Comparison of ENCODE assay signal across 19 cellular contexts in genomic region chr7:150342119-150342405, GRCh38. TPM values are rescaled to one million over a fixed set of nuclear protein-coding genes. Genes with fewer than 3 reads are reported as not detected.
DNase-seq lines count a peak whose midpoint lies in the region; TF ChIP-seq lines count a peak whose summit lies in the region.
"Had no signal": no experiment of that assay in that cellular context is flagged by ENCODE, and none has a peak within 500 bp of the region (broad histone marks: within the 10 kb centered on the region; RNA-seq: fewer than 3 reads in every experiment).

No MANE protein-coding gene starts in this region.

- peaks cover 12% of the 10 kb centered on the region for H3K4me1 Mint-ChIP-seq in activated naive CD8-positive, alpha-beta T cell (ENCODE audit: low read depth)
- H3K4me1 Mint-ChIP-seq in activated naive CD8-positive, alpha-beta T cell treated with anti-CD3 and anti-CD28 coated beads for 36 hours, result peaks cover 10% of the 10 kb centered on the region
- peaks cover 8% of the 10 kb centered on the region for H3K4me1 Mint-ChIP-seq in glutamatergic neuron (ENCODE audit: low read depth, unreplicated experiment)

- peak overlapping the region; percentile 39 for H2AFZ ChIP-seq in neuron (ENCODE audit: low read depth, low read length)

- WGBS in transverse colon (ENCODE audit: low coverage in 1 of 2), 2 donors, result 75% methylated on average over 9 of the region's 9 CpGs; no CpG with 5 or more reads in 1 of the 2 donors

- peaks cover 4% of the 10 kb centered on the region for H3K27me3 Mint-ChIP-seq in activated naive CD8-positive, alpha-beta T cell
- H3K27me3 Mint-ChIP-seq in activated naive CD8-positive, alpha-beta T cell treated with anti-CD3 and anti-CD28 coated beads for 36 hours, result peaks cover 42% of the 10 kb centered on the region
- H3K27me3 Mint-ChIP-seq in glutamatergic neuron (ENCODE audit: unreplicated experiment), result peaks cover 23% of the 10 kb centered on the region

- no peak for TF ChIP-seq EP300 in transverse colon (IDR thresholded peaks at IDR 0.05; ENCODE audit: low read depth)

- H3K4me3 ChIP-seq in neuron (ENCODE audit: low read length), result peak overlapping the region; percentile 33
- H3K4me3 ChIP-seq in transverse colon, result no peak overlapping the region
- H3K4me3 ChIP-seq: MG63 had no signal

- TF ChIP-seq POLR2A in transverse colon (IDR thresholded peaks at IDR 0.05), result no peak

- H3K27ac ChIP-seq in transverse colon, result peak overlapping the region; percentile 84 to 94 (median 86)

- no peaks in the 10 kb centered on the region for H3K27me3 ChIP-seq in neuron (ENCODE audit: insufficient read depth, low read length)
- peaks cover 11% of the 10 kb centered on the region for H3K27me3 ChIP-seq in transverse colon
- H3K27me3 ChIP-seq: MG63 had no signal

- H3K36me3 ChIP-seq in neuron (ENCODE audit: insufficient read depth, low read length) (no peaks in the 10 kb centered on the region), transverse colon (no peaks in the 10 kb centered on the region)
- H3K36me3 ChIP-seq: MG63 had no signal

- H3K9me3 ChIP-seq in neuron (ENCODE audit: low read length), result peaks cover 3% of the 10 kb centered on the region
- no peaks in the 10 kb centered on the region for H3K9me3 ChIP-seq in transverse colon
- H3K9me3 ChIP-seq: upper lobe of left lung had no signal

- H3K4me1 ChIP-seq in neuron (ENCODE audit: insufficient read depth, low read length), result peaks cover 9% of the 10 kb centered on the region
- H3K4me1 ChIP-seq in transverse colon, result peaks cover 5 to 42% (median 36%) of the 10 kb centered on the region in 4 donors

- no peak for DNase-seq in activated naive CD8-positive, alpha-beta T cell treated with anti-CD3 and anti-CD28 coated beads for 36 hours
- no peak for DNase-seq in glutamatergic neuron
- DNase-seq in transverse colon, result no peak
- no peak for DNase-seq in D341Med (ENCODE audit: low spot score)
- DNase-seq in UCSD-AML1 (lab: John Stamatoyannopoulos, UW; ENCODE audit: unreplicated experiment), result no peak
- no peak for DNase-seq in NCI-H82 treated with DMSO at 0.1 percent for 48 hours (lab: John Stamatoyannopoulos, UW; ENCODE audit: unreplicated experiment)
- DNase-seq: 8988T; activated CD4-positive, alpha-beta T cell treated with anti-CD3 and anti-CD28 coated beads for 48 hours; amniotic stem cell; cortex of kidney; DND-41; MG63; NCI-H2081; NCI-H82 had no signal

- in situ Hi-C loops in transverse colon (cut with MboI; ENCODE audit: low pct_ligation_motif_present in 1 of 4, low pct_unique_long_range_greater_than_20kb in 1 of 4, low sequenced_read_pairs in 3 of 4), result no loop called here

- no peak overlapping the region for H3K27ac Mint-ChIP-seq in activated naive CD8-positive, alpha-beta T cell
- no peak overlapping the region for H3K27ac Mint-ChIP-seq in activated naive CD8-positive, alpha-beta T cell treated with anti-CD3 and anti-CD28 coated beads for 36 hours
- no peak overlapping the region for H3K27ac Mint-ChIP-seq in glutamatergic neuron (ENCODE audit: unreplicated experiment)
- H3K27ac Mint-ChIP-seq: CD14-positive monocyte had no signal

- peaks cover 4% of the 10 kb centered on the region for H3K36me3 Mint-ChIP-seq in activated naive CD8-positive, alpha-beta T cell
- H3K36me3 Mint-ChIP-seq in activated naive CD8-positive, alpha-beta T cell treated with anti-CD3 and anti-CD28 coated beads for 36 hours, result peaks cover 11% of the 10 kb centered on the region
- peaks cover 5% of the 10 kb centered on the region for H3K36me3 Mint-ChIP-seq in glutamatergic neuron (ENCODE audit: unreplicated experiment)

- intact Hi-C loops in transverse colon (cut with DNase I; ENCODE audit: low total_unique reads), result no loop called here

- no peak for TF ChIP-seq CTCF in glutamatergic neuron (IDR thresholded peaks at IDR 0.05; ENCODE audit: partially characterized antibody, unreplicated experiment)
- no peak for TF ChIP-seq CTCF in transverse colon (IDR thresholded peaks at IDR 0.05)

- peak overlapping the region; percentile 9 for H3K4me3 Mint-ChIP-seq in activated naive CD8-positive, alpha-beta T cell
- no peak overlapping the region for H3K4me3 Mint-ChIP-seq in activated naive CD8-positive, alpha-beta T cell treated with anti-CD3 and anti-CD28 coated beads for 36 hours
- H3K4me3 Mint-ChIP-seq in glutamatergic neuron (ENCODE audit: unreplicated experiment), result peak overlapping the region; percentile 13

- no peaks in the 10 kb centered on the region for H3K9me3 Mint-ChIP-seq in activated naive CD8-positive, alpha-beta T cell (ENCODE audit: low read depth)
- H3K9me3 Mint-ChIP-seq in activated naive CD8-positive, alpha-beta T cell treated with anti-CD3 and anti-CD28 coated beads for 36 hours, result no peaks in the 10 kb centered on the region
- peaks cover 3% of the 10 kb centered on the region for H3K9me3 Mint-ChIP-seq in glutamatergic neuron (ENCODE audit: unreplicated experiment)

RNA-seq across cellular contexts. Expression of gene RARRES2, which starts 0.6 kb away (rescaled TPM):
- not detected for total RNA-seq in activated naive CD8-positive, alpha-beta T cell treated with anti-CD3 and anti-CD28 coated beads for 36 hours
- total RNA-seq in glutamatergic neuron (ENCODE audit: unreplicated experiment) (0.86 TPM), transverse colon (100 to 1,000 TPM in 2 of 4 donors, 10 to 100 TPM in 2; 84.2 to 124 (median 102) TPM)
- total RNA-seq: T-helper 2 cell treated with Interferon-gamma antibody and Interleukin-4, amounts not matched to agents 100 ng/mL and 5 ng/mL, for 36 hours had no signal

RNA-seq across cellular contexts. Expression of gene ACTR3C, which starts 18.7 kb away (rescaled TPM):
- total RNA-seq in activated naive CD8-positive, alpha-beta T cell treated with anti-CD3 and anti-CD28 coated beads for 36 hours, result 1 to 10 TPM; 2.8 to 3.4 TPM
- total RNA-seq in glutamatergic neuron (ENCODE audit: unreplicated experiment) (not detected), transverse colon (10 to 100 TPM; 19.9 to 71.1 (median 42.7) TPM)

RNA-seq across cellular contexts. Expression of gene LRRC61, which starts 18.9 kb away (rescaled TPM):
- total RNA-seq in activated naive CD8-positive, alpha-beta T cell treated with anti-CD3 and anti-CD28 coated beads for 36 hours, result 10 to 100 TPM; 23.5 to 26.1 TPM
- 10.2 TPM for total RNA-seq in glutamatergic neuron (ENCODE audit: unreplicated experiment)
- 10 to 100 TPM in 3 of 4 donors, 1 to 10 TPM in 1; 1.4 to 55.4 (median 17.2) TPM for total RNA-seq in transverse colon

RNA-seq across cellular contexts. Expression of gene REPIN1, which starts 26.6 kb away (rescaled TPM):
- 10 to 100 TPM; 54.7 to 55.1 TPM for total RNA-seq in activated naive CD8-positive, alpha-beta T cell treated with anti-CD3 and anti-CD28 coated beads for 36 hours
- total RNA-seq in glutamatergic neuron (ENCODE audit: unreplicated experiment) (146 TPM), transverse colon (100 to 1,000 TPM; 182 to 414 (median 247) TPM)

RNA-seq across cellular contexts. Expression of gene ZNF775, which starts 37.1 kb away (rescaled TPM):
- 1 to 10 TPM; 3.7 to 4.0 TPM for total RNA-seq in activated naive CD8-positive, alpha-beta T cell treated with anti-CD3 and anti-CD28 coated beads for 36 hours
- 20.5 TPM for total RNA-seq in glutamatergic neuron (ENCODE audit: unreplicated experiment)
- 10 to 100 TPM in 3 of 4 donors, 1 to 10 TPM in 1; 8.9 to 75.2 (median 15.2) TPM for total RNA-seq in transverse colon

Comparison
In these comparisons a context has a peak if more than half of its experiments do, and no peak if none do; other contexts are left out.
1. RNA of gene RARRES2, which starts 0.6 kb away (total RNA-seq): 84.2 to 124 TPM in transverse colon; 0.86 TPM in glutamatergic neuron (single experiment) and not detected in activated naive CD8-positive, alpha-beta T cell treated with anti-CD3 and anti-CD28 coated beads for 36 hours; every median in the first group is over 10 times any median in the second.
2. RNA of gene ACTR3C, which starts 18.7 kb away (total RNA-seq): 19.9 to 71.1 TPM in transverse colon; 2.8 to 3.4 TPM in activated naive CD8-positive, alpha-beta T cell treated with anti-CD3 and anti-CD28 coated beads for 36 hours and not detected in glutamatergic neuron (single experiment); every median in the first group is over 4 times any median in the second.